ENCODE assay signal across 1 cellular context in the genomic region with DNA sequence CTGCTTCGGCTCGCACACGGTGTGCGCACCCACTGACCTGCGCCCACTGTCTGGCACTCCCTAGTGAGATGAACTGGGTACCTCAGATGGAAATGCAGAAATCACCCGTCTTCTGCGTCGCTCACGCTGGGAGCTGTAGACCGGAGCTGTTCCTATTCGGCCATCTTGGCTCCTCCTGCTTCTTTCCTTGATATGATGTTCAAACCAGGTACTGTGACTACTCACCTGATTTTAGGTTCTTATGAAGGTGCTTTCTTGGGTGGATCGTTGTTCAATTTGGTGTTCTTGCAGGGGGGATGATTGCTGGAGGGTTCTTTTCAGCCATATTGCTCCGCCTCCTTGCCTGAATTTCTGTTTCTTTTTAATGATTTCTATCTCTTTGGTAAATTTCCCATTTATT.
A peak's percentile ranks its signal among the peaks of the same experiment; 100 is the strongest.
TF ChIP-seq lines count a peak whose summit lies in the region.

No MANE protein-coding gene starts in this region.

TF ChIP-seq in K562, 482 proteins besides CTCF, POLR2A, EP300 and RAD21 (continued from another document):
- TF ChIP-seq, protein P1, sequence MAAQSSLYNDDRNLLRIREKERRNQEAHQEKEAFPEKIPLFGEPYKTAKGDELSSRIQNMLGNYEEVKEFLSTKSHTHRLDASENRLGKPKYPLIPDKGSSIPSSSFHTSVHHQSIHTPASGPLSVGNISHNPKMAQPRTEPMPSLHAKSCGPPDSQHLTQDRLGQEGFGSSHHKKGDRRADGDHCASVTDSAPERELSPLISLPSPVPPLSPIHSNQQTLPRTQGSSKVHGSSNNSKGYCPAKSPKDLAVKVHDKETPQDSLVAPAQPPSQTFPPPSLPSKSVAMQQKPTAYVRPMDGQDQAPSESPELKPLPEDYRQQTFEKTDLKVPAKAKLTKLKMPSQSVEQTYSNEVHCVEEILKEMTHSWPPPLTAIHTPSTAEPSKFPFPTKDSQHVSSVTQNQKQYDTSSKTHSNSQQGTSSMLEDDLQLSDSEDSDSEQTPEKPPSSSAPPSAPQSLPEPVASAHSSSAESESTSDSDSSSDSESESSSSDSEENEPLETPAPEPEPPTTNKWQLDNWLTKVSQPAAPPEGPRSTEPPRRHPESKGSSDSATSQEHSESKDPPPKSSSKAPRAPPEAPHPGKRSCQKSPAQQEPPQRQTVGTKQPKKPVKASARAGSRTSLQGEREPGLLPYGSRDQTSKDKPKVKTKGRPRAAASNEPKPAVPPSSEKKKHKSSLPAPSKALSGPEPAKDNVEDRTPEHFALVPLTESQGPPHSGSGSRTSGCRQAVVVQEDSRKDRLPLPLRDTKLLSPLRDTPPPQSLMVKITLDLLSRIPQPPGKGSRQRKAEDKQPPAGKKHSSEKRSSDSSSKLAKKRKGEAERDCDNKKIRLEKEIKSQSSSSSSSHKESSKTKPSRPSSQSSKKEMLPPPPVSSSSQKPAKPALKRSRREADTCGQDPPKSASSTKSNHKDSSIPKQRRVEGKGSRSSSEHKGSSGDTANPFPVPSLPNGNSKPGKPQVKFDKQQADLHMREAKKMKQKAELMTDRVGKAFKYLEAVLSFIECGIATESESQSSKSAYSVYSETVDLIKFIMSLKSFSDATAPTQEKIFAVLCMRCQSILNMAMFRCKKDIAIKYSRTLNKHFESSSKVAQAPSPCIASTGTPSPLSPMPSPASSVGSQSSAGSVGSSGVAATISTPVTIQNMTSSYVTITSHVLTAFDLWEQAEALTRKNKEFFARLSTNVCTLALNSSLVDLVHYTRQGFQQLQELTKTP (IDR thresholded peaks at IDR 0.05; ENCODE audit: low read depth in 1 of 2, partially characterized antibody in 2 of 2) = peak in 1 of 2 experiments; percentile 45
- TF ChIP-seq SMARCA4 (IDR thresholded peaks at IDR 0.05) (0 out of 2 replicates have a peak, but pooled peaks have one; percentile 39), SUPT5H (IDR thresholded peaks at IDR 0.05) (peak; percentile 69), TAF7 (tag; IDR thresholded peaks at IDR 0.05) (peak; percentile 92), CXXC5 (CRISPR knock-in tag; IDR thresholded peaks at IDR 0.05) (peak; percentile 34), SOX6 (IDR thresholded peaks at IDR 0.05) (0 out of 2 replicates have a peak, but pooled peaks have one; percentile 35), BRD9 (IDR thresholded peaks at IDR 0.05; ENCODE audit: low read depth, partially characterized antibody) (peak; percentile 90), FOXK2 (conservative IDR thresholded peaks at IDR 0.05 in 1 of 2, IDR thresholded peaks at IDR 0.05 in 1 of 2; ENCODE audit: low read depth in 2 of 2) (peak in 1 of 2 experiments; percentile 36; a peak in 1 of 4 replicates), CTBP1 (IDR thresholded peaks at IDR 0.05; ENCODE audit: borderline replicate concordance) (peak; percentile 48), TRIM24 (IDR thresholded peaks at IDR 0.05) (0 out of 4 replicates have a peak, but pooled peaks of 1 of the 2 experiments have one; percentile 12), EP400 (IDR thresholded peaks at IDR 0.05) (peak; percentile 65), L3MBTL2 (IDR thresholded peaks at IDR 0.05) (0 out of 2 replicates have a peak, but pooled peaks have one; percentile 22), PHF20 (IDR thresholded peaks at IDR 0.05; ENCODE audit: partially characterized antibody) (peak; percentile 38), CSDE1 (IDR thresholded peaks at IDR 0.05) (peak in 1 of 2 experiments; percentile 25; a peak in 1 of 4 replicates), EHMT2 (IDR thresholded peaks at IDR 0.05) (peak; percentile 71), ARNT (IDR thresholded peaks at IDR 0.05) (peak in 1 of 2 experiments; percentile 44; a peak in 1 of 4 replicates), ZBTB17 (CRISPR knock-in tag; IDR thresholded peaks at IDR 0.05) (peak; percentile 51; the same call in 1 of the 2 replicates), POLR2H (tag; IDR thresholded peaks at IDR 0.05; ENCODE audit: low read depth) (peak; percentile 70)
- TF ChIP-seq, protein P2, sequence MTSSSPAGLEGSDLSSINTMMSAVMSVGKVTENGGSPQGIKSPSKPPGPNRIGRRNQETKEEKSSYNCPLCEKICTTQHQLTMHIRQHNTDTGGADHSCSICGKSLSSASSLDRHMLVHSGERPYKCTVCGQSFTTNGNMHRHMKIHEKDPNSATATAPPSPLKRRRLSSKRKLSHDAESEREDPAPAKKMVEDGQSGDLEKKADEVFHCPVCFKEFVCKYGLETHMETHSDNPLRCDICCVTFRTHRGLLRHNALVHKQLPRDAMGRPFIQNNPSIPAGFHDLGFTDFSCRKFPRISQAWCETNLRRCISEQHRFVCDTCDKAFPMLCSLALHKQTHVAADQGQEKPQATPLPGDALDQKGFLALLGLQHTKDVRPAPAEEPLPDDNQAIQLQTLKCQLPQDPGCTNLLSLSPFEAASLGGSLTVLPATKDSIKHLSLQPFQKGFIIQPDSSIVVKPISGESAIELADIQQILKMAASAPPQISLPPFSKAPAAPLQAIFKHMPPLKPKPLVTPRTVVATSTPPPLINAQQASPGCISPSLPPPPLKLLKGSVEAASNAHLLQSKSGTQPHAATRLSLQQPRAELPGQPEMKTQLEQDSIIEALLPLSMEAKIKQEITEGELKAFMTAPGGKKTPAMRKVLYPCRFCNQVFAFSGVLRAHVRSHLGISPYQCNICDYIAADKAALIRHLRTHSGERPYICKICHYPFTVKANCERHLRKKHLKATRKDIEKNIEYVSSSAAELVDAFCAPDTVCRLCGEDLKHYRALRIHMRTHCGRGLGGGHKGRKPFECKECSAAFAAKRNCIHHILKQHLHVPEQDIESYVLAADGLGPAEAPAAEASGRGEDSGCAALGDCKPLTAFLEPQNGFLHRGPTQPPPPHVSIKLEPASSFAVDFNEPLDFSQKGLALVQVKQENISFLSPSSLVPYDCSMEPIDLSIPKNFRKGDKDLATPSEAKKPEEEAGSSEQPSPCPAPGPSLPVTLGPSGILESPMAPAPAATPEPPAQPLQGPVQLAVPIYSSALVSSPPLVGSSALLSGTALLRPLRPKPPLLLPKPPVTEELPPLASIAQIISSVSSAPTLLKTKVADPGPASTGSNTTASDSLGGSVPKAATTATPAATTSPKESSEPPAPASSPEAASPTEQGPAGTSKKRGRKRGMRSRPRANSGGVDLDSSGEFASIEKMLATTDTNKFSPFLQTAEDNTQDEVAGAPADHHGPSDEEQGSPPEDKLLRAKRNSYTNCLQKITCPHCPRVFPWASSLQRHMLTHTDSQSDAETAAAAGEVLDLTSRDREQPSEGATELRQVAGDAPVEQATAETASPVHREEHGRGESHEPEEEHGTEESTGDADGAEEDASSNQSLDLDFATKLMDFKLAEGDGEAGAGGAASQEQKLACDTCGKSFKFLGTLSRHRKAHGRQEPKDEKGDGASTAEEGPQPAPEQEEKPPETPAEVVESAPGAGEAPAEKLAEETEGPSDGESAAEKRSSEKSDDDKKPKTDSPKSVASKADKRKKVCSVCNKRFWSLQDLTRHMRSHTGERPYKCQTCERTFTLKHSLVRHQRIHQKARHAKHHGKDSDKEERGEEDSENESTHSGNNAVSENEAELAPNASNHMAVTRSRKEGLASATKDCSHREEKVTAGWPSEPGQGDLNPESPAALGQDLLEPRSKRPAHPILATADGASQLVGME (CRISPR knock-in tag; IDR thresholded peaks at IDR 0.05) = 0 out of 2 replicates have a peak, but pooled peaks have one; percentile 30
- TF ChIP-seq, protein P3, sequence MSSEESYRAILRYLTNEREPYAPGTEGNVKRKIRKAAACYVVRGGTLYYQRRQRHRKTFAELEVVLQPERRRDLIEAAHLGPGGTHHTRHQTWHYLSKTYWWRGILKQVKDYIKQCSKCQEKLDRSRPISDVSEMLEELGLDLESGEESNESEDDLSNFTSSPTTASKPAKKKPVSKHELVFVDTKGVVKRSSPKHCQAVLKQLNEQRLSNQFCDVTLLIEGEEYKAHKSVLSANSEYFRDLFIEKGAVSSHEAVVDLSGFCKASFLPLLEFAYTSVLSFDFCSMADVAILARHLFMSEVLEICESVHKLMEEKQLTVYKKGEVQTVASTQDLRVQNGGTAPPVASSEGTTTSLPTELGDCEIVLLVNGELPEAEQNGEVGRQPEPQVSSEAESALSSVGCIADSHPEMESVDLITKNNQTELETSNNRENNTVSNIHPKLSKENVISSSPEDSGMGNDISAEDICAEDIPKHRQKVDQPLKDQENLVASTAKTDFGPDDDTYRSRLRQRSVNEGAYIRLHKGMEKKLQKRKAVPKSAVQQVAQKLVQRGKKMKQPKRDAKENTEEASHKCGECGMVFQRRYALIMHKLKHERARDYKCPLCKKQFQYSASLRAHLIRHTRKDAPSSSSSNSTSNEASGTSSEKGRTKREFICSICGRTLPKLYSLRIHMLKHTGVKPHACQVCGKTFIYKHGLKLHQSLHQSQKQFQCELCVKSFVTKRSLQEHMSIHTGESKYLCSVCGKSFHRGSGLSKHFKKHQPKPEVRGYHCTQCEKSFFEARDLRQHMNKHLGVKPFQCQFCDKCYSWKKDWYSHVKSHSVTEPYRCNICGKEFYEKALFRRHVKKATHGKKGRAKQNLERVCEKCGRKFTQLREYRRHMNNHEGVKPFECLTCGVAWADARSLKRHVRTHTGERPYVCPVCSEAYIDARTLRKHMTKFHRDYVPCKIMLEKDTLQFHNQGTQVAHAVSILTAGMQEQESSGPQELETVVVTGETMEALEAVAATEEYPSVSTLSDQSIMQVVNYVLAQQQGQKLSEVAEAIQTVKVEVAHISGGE (CRISPR knock-in tag; IDR thresholded peaks at IDR 0.05) = peak in 1 of 3 experiments; percentile 10; a peak in 1 of 6 replicates
